Comparison of ENCODE assay signal across 1 cellular context in genomic region chr6:168704678-168705077, GRCh38.
TF ChIP-seq lines count a peak whose summit lies in the region.

No MANE protein-coding gene starts in this region.

TF ChIP-seq in K562, 482 proteins besides CTCF, POLR2A, EP300 and RAD21 (continued from another document):
- TF ChIP-seq AFF4 (CRISPR knock-in tag; IDR thresholded peaks at IDR 0.05) (no peak), FOS (IDR thresholded peaks at IDR 0.05; ENCODE audit: extremely low read depth, insufficient read length) (no peak)
